8 cellular contexts compared by ENCODE assay signal in the genomic region with DNA sequence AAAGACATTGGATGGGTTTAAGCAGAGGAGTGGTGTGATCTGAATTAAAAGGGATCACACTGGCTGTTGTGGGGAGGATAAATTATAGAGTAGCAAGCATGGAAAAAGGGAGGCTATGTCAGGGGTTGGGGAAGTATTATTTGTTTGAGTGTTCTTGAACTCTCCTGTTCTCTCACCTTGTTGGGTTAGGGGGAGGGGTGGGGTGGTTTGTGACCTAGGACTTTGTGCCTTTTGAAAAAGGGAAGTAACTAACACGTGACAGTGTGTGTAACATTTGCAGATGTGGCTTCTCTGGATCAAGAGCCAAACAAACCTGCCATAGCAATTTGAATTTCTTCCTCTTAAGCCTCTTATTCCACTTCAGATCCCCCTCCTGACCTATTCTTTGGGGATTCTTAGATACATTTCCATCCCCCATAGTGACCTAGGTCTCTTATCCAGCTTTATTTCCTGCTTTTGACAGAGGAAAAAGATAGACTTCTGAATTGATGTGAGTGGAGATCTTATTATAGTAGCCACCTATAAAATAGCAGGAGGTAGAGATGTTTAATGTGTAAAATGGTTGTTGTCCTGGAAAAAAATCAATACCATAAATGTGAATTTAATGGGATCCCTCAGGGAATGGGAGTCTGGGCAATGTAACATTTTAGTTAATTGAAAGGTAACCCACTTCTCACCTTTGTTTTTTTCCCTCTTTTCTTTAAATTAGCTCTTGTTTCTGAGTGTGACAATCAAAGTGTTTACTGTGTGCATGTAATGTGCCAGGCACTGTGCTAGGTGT.
DNase-seq lines count a peak whose midpoint lies in the region; ATAC-seq, FAIRE-seq and TF ChIP-seq lines count a peak whose summit lies in the region.

No MANE protein-coding gene starts in this region.

- H3K4me1 ChIP-seq in GM12878 (ENCODE audit: control insufficient read depth, insufficient read depth, low read length), result peaks cover 34% of the 10 kb centered on the region

- TF ChIP-seq EP300 in GM12878 (IDR thresholded peaks at IDR 0.05; ENCODE audit: borderline replicate concordance in 1 of 2, control insufficient read depth in 1 of 2, low read depth in 2 of 2, low read length in 2 of 2), result peak in 1 of 2 experiments; percentile 26; a peak in 1 of 4 replicates

- RAD21 ChIA-PET in GM12878 (lab: Charles Lee; ENCODE audit: unreplicated experiment), result interaction anchor here (1.6 kb wide), 1 partner anchor 31 kb away, joined by 3 read pairs; no protein-coding TSS in a partner anchor

- FAIRE-seq in GM18507 (lab: Jason Lieb, UNC) (peak; percentile 87), GM12878 (lab: Jason Lieb, UNC) (no peak)

- no peak for DNase-seq in GM18507 (ENCODE audit: extremely low spot score, insufficient read length, low read depth)
- DNase-seq in Kasumi-1 (lab: John Stamatoyannopoulos, UW), result peak; percentile 19 to 53
- DNase-seq in GM12878 (ENCODE audit: low read depth, low spot score), result no peak
- no peak for DNase-seq in left ventricle myocardium superior
- DNase-seq in COR-L47 (lab: John Stamatoyannopoulos, UW), result no peak
- DNase-seq in NK-92 treated with Interleukin-12 subunit alpha and Interleukin-12 subunit beta, amount 100 ng/mL, for 24 hours (lab: John Stamatoyannopoulos, UW), result no peak
- no peak for DNase-seq in activated CD8-positive, alpha-beta memory T cell treated with anti-CD3 and anti-CD28 coated beads, Interleukin-2, amount 50 U/mL, for 48 hours

- CTCF ChIA-PET in GM12878 (lab: Yijun Ruan, JAX), result interaction anchor here (0.6 to 1.2 kb wide), 4 partner anchors 15 to 812 kb away, joined by 3 read pairs; no protein-coding TSS in a partner anchor

- no peak for TF ChIP-seq CTCF in GM12878 (IDR thresholded peaks at IDR 0.05 in 2 of 3, conservative IDR thresholded peaks at IDR 0.05 in 1 of 3; ENCODE audit: control insufficient read depth in 2 of 3, extremely low read depth in 1 of 3, insufficient read depth in 1 of 3, low read depth in 3 of 3, low read length in 3 of 3)

- 0% methylated on average over 1 of the region's 1 CpG for WGBS in GM12878 (ENCODE audit: insufficient coverage, insufficient replicate concordance, low lambda C conversion rate, missing lambda C conversion rate)

- no peak overlapping the region; the same call in 1 of the 2 replicates for H3K9ac ChIP-seq in GM12878 (ENCODE audit: control insufficient read depth, insufficient read depth, low read length)

- no TSS peak for BruUV-seq in GM12878 (replicated peaks; lab: Mats Ljungman, UMichigan)

- H3K4me3 ChIP-seq in GM12878, result no peak overlapping the region

- no peaks in the 10 kb centered on the region for H3K36me3 ChIP-seq in GM12878 (ENCODE audit: control insufficient read depth in 2 of 2, insufficient read depth in 2 of 2, low read length in 1 of 2)

- H3K9me3 ChIP-seq in GM12878 (replicated peaks; ENCODE audit: control insufficient read depth, insufficient read depth, low read length), result no peaks in the 10 kb centered on the region

- no peaks in the 10 kb centered on the region for H4K20me1 ChIP-seq in GM12878 (ENCODE audit: control insufficient read depth, insufficient read depth)

- H3K27me3 ChIP-seq in GM12878 (replicated peaks in 1 of 2; ENCODE audit: control insufficient read depth in 2 of 2, insufficient read depth in 2 of 2, low read length in 1 of 2), result no peaks in the 10 kb centered on the region

- in situ Hi-C loops in GM12878 (cut with MboI), result loop anchor here (25.0 kb wide), 1 partner anchor 243 kb away; no protein-coding TSS in a partner anchor

- TF ChIP-seq POLR2A in GM12878 (IDR thresholded peaks at IDR 0.05; ENCODE audit: low read depth, low read length), result no peak

- H3K79me2 ChIP-seq in GM12878 (ENCODE audit: control insufficient read depth, insufficient read depth, low read length), result no peaks in the 10 kb centered on the region

- peak overlapping the region; percentile 74 for H2AFZ ChIP-seq in GM12878 (ENCODE audit: control insufficient read depth, low read depth, low read length)

- SMC1A ChIA-PET in GM12878 (lab: Charles Lee; ENCODE audit: uncharacterized antibody, unreplicated experiment), result interaction anchor here (0.6 to 1.3 kb wide), 3 partner anchors 35 to 496 kb away, joined by 3 to 5 read pairs (median 5); no protein-coding TSS in a partner anchor

- H3K27ac ChIP-seq in GM12878 (ENCODE audit: control insufficient read depth, insufficient read depth), result peak overlapping the region; percentile 75

- ATAC-seq in GM21619 (IDR thresholded peaks at IDR 0.05; ENCODE audit: unreplicated experiment) (peak; percentile 63), GM12878 (peak; percentile 89), left ventricle myocardium superior (no peak)

- intact Hi-C loops in GM12878 (cut with micrococcal nuclease; ENCODE audit: unreplicated experiment), result no loop called here
- intact Hi-C loops in left ventricle myocardium superior (cut with micrococcal nuclease), result no loop called here

- POLR2A ChIA-PET in GM12878 (lab: Charles Lee), result no interaction called here

- no peak for TF ChIP-seq RAD21 in GM12878 (IDR thresholded peaks at IDR 0.05; ENCODE audit: insufficient read depth, low read depth, low read length)

- peak overlapping the region; percentile 38; the same call in 1 of the 2 replicates for H3K4me2 ChIP-seq in GM12878 (ENCODE audit: control insufficient read depth, insufficient read depth)

TF ChIP-seq in GM12878, 131 proteins besides CTCF, POLR2A, EP300 and RAD21:
- TF ChIP-seq HDGF (IDR thresholded peaks at IDR 0.05) (0 out of 2 replicates have a peak, but pooled peaks have one; percentile 14), CHD2 (IDR thresholded peaks at IDR 0.05; ENCODE audit: borderline replicate concordance, low read depth, low read length) (peak; percentile 32; the same call in 1 of the 2 replicates), HSF1 (IDR thresholded peaks at IDR 0.05; ENCODE audit: low read depth, low read length) (no peak), STAT3 (IDR thresholded peaks at IDR 0.05; ENCODE audit: low read depth, low read length) (no peak), RAD51 (IDR thresholded peaks at IDR 0.05) (peak; percentile 87), IRF4 (IDR thresholded peaks at IDR 0.05; ENCODE audit: low read depth, low read length) (no peak), NBN (IDR thresholded peaks at IDR 0.05) (0 out of 2 replicates have a peak, but pooled peaks have one; percentile 36), ASH2L (IDR thresholded peaks at IDR 0.05; ENCODE audit: borderline replicate concordance, low read depth) (0 out of 2 replicates have a peak, but pooled peaks have one; percentile 33), IKZF2 (IDR thresholded peaks at IDR 0.05) (peak in 1 of 2 experiments; percentile 39; a peak in 2 of 4 replicates), NR2F1 (conservative IDR thresholded peaks at IDR 0.05) (0 out of 2 replicates have a peak, but pooled peaks have one; percentile 27), POLR2AphosphoS2 (IDR thresholded peaks at IDR 0.05; ENCODE audit: low read depth, low read length) (no peak), RUNX3 (IDR thresholded peaks at IDR 0.05; ENCODE audit: low read length) (peak; percentile 46), BHLHE40 (IDR thresholded peaks at IDR 0.05; ENCODE audit: borderline replicate concordance in 1 of 2, low read depth in 2 of 2, low read length in 1 of 2) (peak; percentile 75 to 81), MEF2B (IDR thresholded peaks at IDR 0.05; ENCODE audit: partially characterized antibody, poor library complexity, severe bottlenecking) (peak; percentile 13), JUNB (IDR thresholded peaks at IDR 0.05) (no peak)
- TF ChIP-seq, protein P1, sequence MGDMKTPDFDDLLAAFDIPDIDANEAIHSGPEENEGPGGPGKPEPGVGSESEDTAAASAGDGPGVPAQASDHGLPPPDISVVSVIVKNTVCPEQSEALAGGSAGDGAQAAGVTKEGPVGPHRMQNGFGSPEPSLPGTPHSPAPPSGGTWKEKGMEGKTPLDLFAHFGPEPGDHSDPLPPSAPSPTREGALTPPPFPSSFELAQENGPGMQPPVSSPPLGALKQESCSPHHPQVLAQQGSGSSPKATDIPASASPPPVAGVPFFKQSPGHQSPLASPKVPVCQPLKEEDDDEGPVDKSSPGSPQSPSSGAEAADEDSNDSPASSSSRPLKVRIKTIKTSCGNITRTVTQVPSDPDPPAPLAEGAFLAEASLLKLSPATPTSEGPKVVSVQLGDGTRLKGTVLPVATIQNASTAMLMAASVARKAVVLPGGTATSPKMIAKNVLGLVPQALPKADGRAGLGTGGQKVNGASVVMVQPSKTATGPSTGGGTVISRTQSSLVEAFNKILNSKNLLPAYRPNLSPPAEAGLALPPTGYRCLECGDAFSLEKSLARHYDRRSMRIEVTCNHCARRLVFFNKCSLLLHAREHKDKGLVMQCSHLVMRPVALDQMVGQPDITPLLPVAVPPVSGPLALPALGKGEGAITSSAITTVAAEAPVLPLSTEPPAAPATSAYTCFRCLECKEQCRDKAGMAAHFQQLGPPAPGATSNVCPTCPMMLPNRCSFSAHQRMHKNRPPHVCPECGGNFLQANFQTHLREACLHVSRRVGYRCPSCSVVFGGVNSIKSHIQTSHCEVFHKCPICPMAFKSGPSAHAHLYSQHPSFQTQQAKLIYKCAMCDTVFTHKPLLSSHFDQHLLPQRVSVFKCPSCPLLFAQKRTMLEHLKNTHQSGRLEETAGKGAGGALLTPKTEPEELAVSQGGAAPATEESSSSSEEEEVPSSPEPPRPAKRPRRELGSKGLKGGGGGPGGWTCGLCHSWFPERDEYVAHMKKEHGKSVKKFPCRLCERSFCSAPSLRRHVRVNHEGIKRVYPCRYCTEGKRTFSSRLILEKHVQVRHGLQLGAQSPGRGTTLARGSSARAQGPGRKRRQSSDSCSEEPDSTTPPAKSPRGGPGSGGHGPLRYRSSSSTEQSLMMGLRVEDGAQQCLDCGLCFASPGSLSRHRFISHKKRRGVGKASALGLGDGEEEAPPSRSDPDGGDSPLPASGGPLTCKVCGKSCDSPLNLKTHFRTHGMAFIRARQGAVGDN (IDR thresholded peaks at IDR 0.05), result no peak

Comparison
In these comparisons a context has a peak if more than half of its experiments do, and no peak if none do; other contexts are left out.
1. DNase-seq: peak in Kasumi-1 (2 of 2); none in GM18507 (single experiment), GM12878 (single experiment), left ventricle myocardium superior (single experiment), COR-L47 (single experiment), NK-92 treated with Interleukin-12 subunit alpha and Interleukin-12 subunit beta, amount 100 ng/mL, for 24 hours (single experiment) and activated CD8-positive, alpha-beta memory T cell treated with anti-CD3 and anti-CD28 coated beads, Interleukin-2, amount 50 U/mL, for 48 hours (single experiment).